In the genomic region with DNA sequence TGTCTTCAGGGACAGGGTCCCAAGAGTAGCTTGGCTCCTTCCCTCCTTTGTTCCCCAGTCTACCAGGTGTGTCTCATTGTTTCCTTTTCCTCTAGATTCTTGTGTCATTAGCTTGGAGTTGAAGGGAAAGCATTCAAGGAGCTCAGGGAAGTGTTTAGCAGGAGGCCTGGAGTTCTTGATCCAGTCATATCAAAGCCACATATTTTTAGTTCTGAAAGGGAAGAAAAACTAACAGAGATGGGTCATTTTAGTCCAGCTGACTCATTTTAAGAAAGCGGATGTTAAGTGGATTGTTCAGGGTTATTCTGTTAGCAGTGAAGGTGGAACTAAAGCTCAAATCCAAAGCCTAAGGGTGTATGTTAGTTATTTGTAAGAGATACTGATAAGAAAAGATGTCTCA, we compare ENCODE assay signal across 1 cellular context.
TF ChIP-seq lines count a peak whose summit lies in the region.

No MANE protein-coding gene starts in this region.

TF ChIP-seq in H1, 55 proteins besides CTCF, POLR2A, EP300 and RAD21:
- no peak for TF ChIP-seq ASH2L (IDR thresholded peaks at IDR 0.05; ENCODE audit: low read length)
- no peak for TF ChIP-seq TCF12 (IDR thresholded peaks at IDR 0.05; ENCODE audit: low read depth, low read length)
- TF ChIP-seq GABPA (IDR thresholded peaks at IDR 0.05; ENCODE audit: borderline replicate concordance, insufficient read depth, low read length), result no peak
- TF ChIP-seq TAF7 (optimal IDR thresholded peaks at IDR 0.05; ENCODE audit: borderline replicate concordance, low read depth, low read length), result no peak
- TF ChIP-seq TAF1 (IDR thresholded peaks at IDR 0.05; ENCODE audit: low read depth, low read length), result no peak
- no peak for TF ChIP-seq TBP (IDR thresholded peaks at IDR 0.05; ENCODE audit: low read depth, low read length)
